34 cellular contexts compared by ENCODE assay signal in the genomic region with DNA sequence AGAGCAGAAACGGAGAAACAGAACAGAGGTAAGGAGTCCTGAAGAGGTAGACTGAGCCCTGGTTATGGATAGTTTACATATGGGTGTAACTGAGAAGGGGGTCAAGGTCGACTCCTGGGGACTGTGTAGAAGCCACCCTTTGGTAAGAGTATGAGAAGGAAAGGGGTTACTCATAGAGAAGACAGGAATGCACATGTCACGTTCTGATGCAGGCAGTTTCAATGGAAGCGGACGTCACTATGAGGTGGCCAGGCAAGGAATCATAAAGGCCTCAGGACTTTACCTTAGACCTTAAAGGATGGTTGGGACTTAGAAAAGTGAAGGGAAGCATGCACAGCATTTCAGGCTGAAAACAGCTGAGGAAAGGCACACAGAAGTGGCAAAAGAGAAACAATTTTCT. TPM values are rescaled to one million over a fixed set of nuclear protein-coding genes. Genes with fewer than 3 reads are reported as not detected.
"Had no signal": no experiment of that assay in that cellular context is flagged by ENCODE, and none has a peak within 500 bp of the region (broad histone marks: within the 10 kb centered on the region; RNA-seq: fewer than 3 reads in every experiment).

No MANE protein-coding gene starts in this region.

- H3K27ac Mint-ChIP-seq: activated CD4-positive, alpha-beta memory T cell treated with anti-CD3 and anti-CD28 coated beads for 36 hours; activated CD4-positive, alpha-beta T cell treated with anti-CD3 and anti-CD28 coated beads for 36 hours; activated naive CD4-positive, alpha-beta T cell treated with anti-CD3 and anti-CD28 coated beads, Interleukin-2, amount 10 ng/mL, durations not matched to agents 7 days and 5 days; activated naive CD8-positive, alpha-beta T cell; activated naive CD8-positive, alpha-beta T cell treated with anti-CD3 and anti-CD28 coated beads, Interleukin-2, amount 50 U/mL, for 24 hours had no signal

- H3K9me3 Mint-ChIP-seq: activated CD4-positive, alpha-beta memory T cell treated with anti-CD3 and anti-CD28 coated beads for 36 hours; activated naive CD4-positive, alpha-beta T cell treated with anti-CD3 and anti-CD28 coated beads, Interleukin-2, amount 10 ng/mL, durations not matched to agents 7 days and 5 days; activated naive CD8-positive, alpha-beta T cell treated with anti-CD3 and anti-CD28 coated beads, Interleukin-2, amount 50 U/mL, for 24 hours had no signal

- H2AFZ ChIP-seq: PC-9 had no signal

- H3K27me3 Mint-ChIP-seq: activated naive CD4-positive, alpha-beta T cell treated with anti-CD3 and anti-CD28 coated beads, Interleukin-2, amount 10 ng/mL, durations not matched to agents 7 days and 5 days; activated naive CD8-positive, alpha-beta T cell treated with anti-CD3 and anti-CD28 coated beads, Interleukin-2, amount 50 U/mL, for 24 hours had no signal

- H3K4me2 ChIP-seq: PC-9 had no signal

- H3K4me3 Mint-ChIP-seq: activated CD4-positive, alpha-beta memory T cell treated with anti-CD3 and anti-CD28 coated beads for 36 hours; activated CD4-positive, alpha-beta T cell treated with anti-CD3 and anti-CD28 coated beads for 36 hours; activated naive CD4-positive, alpha-beta T cell treated with anti-CD3 and anti-CD28 coated beads, Interleukin-2, amount 10 ng/mL, durations not matched to agents 7 days and 5 days; activated naive CD8-positive, alpha-beta T cell; activated naive CD8-positive, alpha-beta T cell treated with anti-CD3 and anti-CD28 coated beads, Interleukin-2, amount 50 U/mL, for 24 hours had no signal

- H3K36me3 Mint-ChIP-seq: activated CD4-positive, alpha-beta memory T cell treated with anti-CD3 and anti-CD28 coated beads for 36 hours; activated naive CD4-positive, alpha-beta T cell treated with anti-CD3 and anti-CD28 coated beads, Interleukin-2, amount 10 ng/mL, durations not matched to agents 7 days and 5 days; activated naive CD8-positive, alpha-beta T cell had no signal

- ATAC-seq: activated CD4-positive, alpha-beta T cell treated with anti-CD3 and anti-CD28 coated beads for 36 hours; activated CD4-positive, CD25-positive, alpha-beta regulatory T cell treated with anti-CD3 and anti-CD28 coated beads, Interleukin-2, amount 50 U/mL, for 24 hours; activated naive CD8-positive, alpha-beta T cell treated with anti-CD3 and anti-CD28 coated beads, Interleukin-2, amount 50 U/mL, for 24 hours; Right ventricle myocardium inferior had no signal

- H3K4me3 ChIP-seq: PC-9 had no signal

- H3K4me1 Mint-ChIP-seq: activated CD4-positive, alpha-beta T cell treated with anti-CD3 and anti-CD28 coated beads for 36 hours; activated naive CD4-positive, alpha-beta T cell treated with anti-CD3 and anti-CD28 coated beads, Interleukin-2, amount 10 ng/mL, durations not matched to agents 7 days and 5 days; activated naive CD8-positive, alpha-beta T cell treated with anti-CD3 and anti-CD28 coated beads, Interleukin-2, amount 50 U/mL, for 24 hours had no signal

- DNase-seq: activated CD4-positive, alpha-beta memory T cell treated with anti-CD3 and anti-CD28 coated beads for 36 hours; activated CD4-positive, alpha-beta T cell treated with anti-CD3 and anti-CD28 coated beads for 36 hours; activated CD4-positive, alpha-beta T cell treated with anti-CD3 and anti-CD28 coated beads, Interleukin-2, amount 50 U/mL, for 1 hour; activated CD8-positive, alpha-beta memory T cell treated with anti-CD3 and anti-CD28 coated beads, Interleukin-2, amount 50 U/mL, for 4 hours; activated effector memory CD4-positive, alpha-beta T cell treated with Interleukin-2 at 50 U/mL for 16 hours; activated naive CD4-positive, alpha-beta T cell treated with anti-CD3 and anti-CD28 coated beads, Interleukin-2, amount 10 ng/mL, durations not matched to agents 7 days and 5 days; activated naive CD8-positive, alpha-beta T cell treated with anti-CD3 and anti-CD28 coated beads, Interleukin-2, amount 50 U/mL, for 24 hours; activated T-cell treated with anti-CD3 and anti-CD28 coated beads for 4 hours; activated T-cell treated with anti-CD3 and anti-CD28 coated beads, Interleukin-2, amount 50 U/mL, for 48 hours; anterior cingulate cortex; caudate nucleus; cerebellar nuclear complex; Kasumi-1; KG1; MM.1S; MV-4-11; NCI-H1092; NCI-H1436 treated with DMSO at 0.1 percent for 48 hours; NCI-H1694 treated with DMSO at 0.1 percent for 48 hours; NCI-H2029; NCI-H345; NCI-H524 treated with DMSO at 0.1 percent for 48 hours; NK-92 treated with Interleukin-12 subunit alpha and Interleukin-12 subunit beta, amount 100 ng/mL, for 24 hours; PC-9; SIG-M5; T1000 had no signal

- H3K27ac ChIP-seq: PC-9, RWPE1 had no signal

- FAIRE-seq: RCC 7860 had no signal

RNA-seq across cellular contexts. Expression of a gene that starts 25.1 kb away (rescaled TPM):
- total RNA-seq: activated CD4-positive, alpha-beta memory T cell treated with anti-CD3 and anti-CD28 coated beads for 36 hours; activated CD4-positive, alpha-beta T cell treated with anti-CD3 and anti-CD28 coated beads for 36 hours; OCI-LY7; T-helper 1 cell treated with Interleukin-12 subunit alpha and Interleukin-12 subunit beta and Interleukin-4 antibody, amounts not matched to agents 30 ng/mL and 1 ng/mL, for 36 hours; T-helper 2 cell treated with Interferon-gamma antibody and Interleukin-4, amounts not matched to agents 100 ng/mL and 5 ng/mL, for 36 hours had no signal
